ENCODE assay signal across 8 cellular contexts in genomic region chrX:53288173-53288572, GRCh38. TPM values are rescaled to one million over a fixed set of nuclear protein-coding genes. Genes with fewer than 3 reads are reported as not detected.
DNase-seq lines count a peak whose midpoint lies in the region; ATAC-seq and TF ChIP-seq lines count a peak whose summit lies in the region.

No MANE protein-coding gene starts in this region.

- H3K27me3 Mint-ChIP-seq in activated CD8-positive, alpha-beta T cell treated with anti-CD3 and anti-CD28 coated beads, Interleukin-2, amount 10 ng/mL, durations not matched to agents 7 days and 5 days (ENCODE audit: low read depth): no peaks in the 10 kb centered on the region
- no peaks in the 10 kb centered on the region for H3K27me3 Mint-ChIP-seq in stimulated activated naive CD8-positive, alpha-beta T cell treated with anti-CD3 and anti-CD28 coated beads, Interleukin-15, Interleukin-2, amounts not matched to agents 100 ng/mL and 50 ng/mL, for 24 hours

- peaks cover 0 to 37% of the 10 kb centered on the region in 2 donors for H3K4me1 ChIP-seq in right atrium auricular region
- H3K4me1 ChIP-seq in Karpas-422 (ENCODE audit: low read length): 0 out of 2 replicates have a peak, but pooled peaks cover 3% of the 10 kb centered on the region

- H3K9me2 ChIP-seq in Karpas-422 (replicated peaks; ENCODE audit: insufficient read depth, low read length): no peaks in the 10 kb centered on the region

- ATAC-seq in HG03432 (IDR thresholded peaks at IDR 0.05; ENCODE audit: unreplicated experiment): peak; percentile 12
- peak; percentile 31 for ATAC-seq in activated CD8-positive, alpha-beta T cell treated with anti-CD3 and anti-CD28 coated beads, Interleukin-2, amount 10 ng/mL, durations not matched to agents 7 days and 5 days
- no peak for ATAC-seq in GM21737 (IDR thresholded peaks at IDR 0.05; ENCODE audit: unreplicated experiment)

- TF ChIP-seq CTCF in right atrium auricular region (IDR thresholded peaks at IDR 0.05): no peak

- no peaks in the 10 kb centered on the region for H3K36me3 Mint-ChIP-seq in activated CD8-positive, alpha-beta T cell treated with anti-CD3 and anti-CD28 coated beads, Interleukin-2, amount 10 ng/mL, durations not matched to agents 7 days and 5 days (ENCODE audit: low read depth)
- H3K36me3 Mint-ChIP-seq in stimulated activated naive CD8-positive, alpha-beta T cell treated with anti-CD3 and anti-CD28 coated beads, Interleukin-15, Interleukin-2, amounts not matched to agents 100 ng/mL and 50 ng/mL, for 24 hours (ENCODE audit: low read depth): no peaks in the 10 kb centered on the region

- H3K36me3 ChIP-seq in right atrium auricular region (no peaks in the 10 kb centered on the region), Karpas-422 (ENCODE audit: insufficient read depth, low read length) (no peaks in the 10 kb centered on the region)

- H3K4me3 Mint-ChIP-seq in activated CD8-positive, alpha-beta T cell treated with anti-CD3 and anti-CD28 coated beads, Interleukin-2, amount 10 ng/mL, durations not matched to agents 7 days and 5 days: peak overlapping the region; percentile 76
- peak overlapping the region; percentile 69 for H3K4me3 Mint-ChIP-seq in stimulated activated naive CD8-positive, alpha-beta T cell treated with anti-CD3 and anti-CD28 coated beads, Interleukin-15, Interleukin-2, amounts not matched to agents 100 ng/mL and 50 ng/mL, for 24 hours

- peak overlapping the region; percentile 89 for H3K27ac Mint-ChIP-seq in activated CD8-positive, alpha-beta T cell treated with anti-CD3 and anti-CD28 coated beads, Interleukin-2, amount 10 ng/mL, durations not matched to agents 7 days and 5 days
- no peak overlapping the region for H3K27ac Mint-ChIP-seq in stimulated activated naive CD8-positive, alpha-beta T cell treated with anti-CD3 and anti-CD28 coated beads, Interleukin-15, Interleukin-2, amounts not matched to agents 100 ng/mL and 50 ng/mL, for 24 hours

- H3K9me3 Mint-ChIP-seq in activated CD8-positive, alpha-beta T cell treated with anti-CD3 and anti-CD28 coated beads, Interleukin-2, amount 10 ng/mL, durations not matched to agents 7 days and 5 days (ENCODE audit: insufficient read depth): no peaks in the 10 kb centered on the region
- no peaks in the 10 kb centered on the region for H3K9me3 Mint-ChIP-seq in stimulated activated naive CD8-positive, alpha-beta T cell treated with anti-CD3 and anti-CD28 coated beads, Interleukin-15, Interleukin-2, amounts not matched to agents 100 ng/mL and 50 ng/mL, for 24 hours

- no peaks in the 10 kb centered on the region for H4K20me1 ChIP-seq in Karpas-422 (ENCODE audit: insufficient read depth, low read depth, low read length)

- no peak overlapping the region for H3K9ac ChIP-seq in Karpas-422 (ENCODE audit: low read length)

- H3K4me2 ChIP-seq in Karpas-422 (ENCODE audit: low read depth, low read length, poor library complexity, severe bottlenecking): no peak overlapping the region

- peaks cover 31% of the 10 kb centered on the region for H3K4me1 Mint-ChIP-seq in activated CD8-positive, alpha-beta T cell treated with anti-CD3 and anti-CD28 coated beads, Interleukin-2, amount 10 ng/mL, durations not matched to agents 7 days and 5 days (ENCODE audit: low read depth)
- peaks cover 24% of the 10 kb centered on the region for H3K4me1 Mint-ChIP-seq in stimulated activated naive CD8-positive, alpha-beta T cell treated with anti-CD3 and anti-CD28 coated beads, Interleukin-15, Interleukin-2, amounts not matched to agents 100 ng/mL and 50 ng/mL, for 24 hours (ENCODE audit: low read depth)

- H2AFZ ChIP-seq in Karpas-422 (ENCODE audit: low read length): no peak overlapping the region

- peak overlapping the region; percentile 65 to 85 for H3K27ac ChIP-seq in right atrium auricular region
- H3K27ac ChIP-seq in Karpas-422 (ENCODE audit: low read length): no peak overlapping the region

- DNase-seq in Ammon's horn (ENCODE audit: low spot score) (peak; percentile 86), right atrium auricular region (ENCODE audit: low spot score) (peak; percentile 63), GF-D8 (lab: John Stamatoyannopoulos, UW) (no peak), Karpas-422 (no peak)
- peak; percentile 36 for DNase-seq in activated CD8-positive, alpha-beta T cell treated with anti-CD3 and anti-CD28 coated beads, Interleukin-2, amount 10 ng/mL, durations not matched to agents 7 days and 5 days

- H3K27me3 ChIP-seq in right atrium auricular region (no peaks in the 10 kb centered on the region), Karpas-422 (ENCODE audit: low read length) (no peaks in the 10 kb centered on the region)

- no peaks in the 10 kb centered on the region for H3K79me2 ChIP-seq in Karpas-422 (ENCODE audit: low read length)

- no peaks in the 10 kb centered on the region for H3K9me3 ChIP-seq in right atrium auricular region
- no peaks in the 10 kb centered on the region for H3K9me3 ChIP-seq in Karpas-422 (ENCODE audit: low read length)

- POLR2A ChIA-PET in activated CD8-positive, alpha-beta T cell treated with anti-CD3 and anti-CD28 coated beads, Interleukin-2, amount 10 ng/mL, durations not matched to agents 7 days and 5 days (lab: Charles Lee): interaction anchor here (1.5 kb wide), 1 partner anchor 135 kb away, joined by 4 read pairs; the partner anchor contains the start of gene RIBC1

- CTCF ChIA-PET in activated CD8-positive, alpha-beta T cell treated with anti-CD3 and anti-CD28 coated beads, Interleukin-2, amount 10 ng/mL, durations not matched to agents 7 days and 5 days (lab: Charles Lee): interaction anchor here (0.8 to 1.5 kb wide), 3 partner anchors 23 to 30 kb away, joined by 3 to 6 read pairs (median 5); no protein-coding TSS in a partner anchor

- H3K4me3 ChIP-seq in right atrium auricular region: no peak overlapping the region
- H3K4me3 ChIP-seq in Karpas-422 (ENCODE audit: low read length): no peak overlapping the region

RNA-seq across cellular contexts. Expression of gene IQSEC2, which starts 6.8 kb away (rescaled TPM):
- total RNA-seq in activated CD8-positive, alpha-beta T cell treated with anti-CD3 and anti-CD28 coated beads, Interleukin-2, amount 10 ng/mL, durations not matched to agents 7 days and 5 days: not detected
- total RNA-seq in right atrium auricular region: 10 to 100 TPM; 10.7 to 13.4 TPM
- 0.07 TPM in 1 of 2 replicates, not detected in the other for total RNA-seq in Karpas-422 (2014; rRNA removed; shearing (Covaris generic); ENCODE audit: low replicate concordance)

Comparison
In these comparisons a context has a peak if more than half of its experiments do, and no peak if none do; other contexts are left out.
1. DNase-seq: peak in Ammon's horn (single experiment), activated CD8-positive, alpha-beta T cell treated with anti-CD3 and anti-CD28 coated beads, Interleukin-2, amount 10 ng/mL, durations not matched to agents 7 days and 5 days (single experiment) and right atrium auricular region (single experiment); none in GF-D8 (single experiment) and Karpas-422 (single experiment).
2. RNA of gene IQSEC2, which starts 6.8 kb away (total RNA-seq): 10.7 to 13.4 TPM in right atrium auricular region; not detected in activated CD8-positive, alpha-beta T cell treated with anti-CD3 and anti-CD28 coated beads, Interleukin-2, amount 10 ng/mL, durations not matched to agents 7 days and 5 days and 0.07 TPM in Karpas-422; every median in the first group is over 10 times any median in the second.